In the genomic region with DNA sequence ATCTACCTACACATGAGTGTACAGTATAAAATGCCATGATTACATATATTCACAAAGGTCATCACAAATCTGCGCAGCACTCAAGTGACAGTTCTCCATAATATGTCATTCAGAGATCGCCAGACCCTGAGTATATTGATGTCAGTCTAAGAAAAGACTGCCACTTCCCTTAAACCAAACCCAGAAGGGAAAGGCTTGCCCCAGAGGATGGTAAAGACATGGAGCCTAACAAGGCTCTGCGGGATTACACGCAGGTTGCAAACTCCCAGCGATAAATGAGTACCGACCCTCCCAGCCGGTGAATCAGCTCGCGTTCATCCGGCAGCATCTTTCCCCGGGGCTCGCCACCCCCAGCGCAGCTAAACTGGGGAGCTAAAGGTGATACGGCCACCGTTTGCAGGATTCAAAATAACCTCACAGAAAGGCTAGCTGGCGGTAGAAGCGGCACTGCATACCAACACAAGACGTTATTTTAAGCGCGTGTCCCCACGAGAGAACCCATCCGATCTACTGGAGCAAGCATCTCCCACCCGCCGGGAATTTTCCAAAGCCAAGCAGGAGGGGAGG, we compare ENCODE assay signal across 8 cellular contexts.
A peak's percentile ranks its signal among the peaks of the same experiment; 100 is the strongest.
DNase-seq lines count a peak whose midpoint lies in the region; TF ChIP-seq lines count a peak whose summit lies in the region.

No MANE protein-coding gene starts in this region.

- peak; percentile 16 for DNase-seq in NCI-H1105 (lab: John Stamatoyannopoulos, UW)
- DNase-seq in NCI-H1105 treated with DMSO at 0.1 percent for 48 hours (lab: John Stamatoyannopoulos, UW), result no peak
- DNase-seq in HK-2 (ENCODE audit: unreplicated experiment), result peak; percentile 27
- DNase-seq in caudate nucleus (lab: John Stamatoyannopoulos, UW), result peak in 43 of 61 donors; percentile 18 to 73 (median 45)
- peak; percentile 54 to 62 for DNase-seq in stimulated activated CD4-positive, alpha-beta T cell treated with anti-CD3 and anti-CD28 coated beads, Interleukin-2, amount 100 ng/mL, for 24 hours
- DNase-seq in DMS114 treated with DMSO at 0.1 percent for 48 hours (lab: John Stamatoyannopoulos, UW; ENCODE audit: unreplicated experiment), result no peak

- peak overlapping the region; percentile 82 for H3K27ac ChIP-seq in caudate nucleus (ENCODE audit: low read depth, low read length)
- peak overlapping the region; percentile 79 for H3K27ac ChIP-seq in layer of hippocampus (ENCODE audit: low read depth, low read length)

- H3K4me3 ChIP-seq in WI38 (ENCODE audit: low read depth, low read length), result peak overlapping the region; percentile 74

- no peak for TF ChIP-seq CTCF in WI38 (IDR thresholded peaks at IDR 0.05; ENCODE audit: low read depth, low read length)

- H3K27me3 ChIP-seq in layer of hippocampus (ENCODE audit: control insufficient read depth, insufficient read depth, low read length), result no peaks in the 10 kb centered on the region

Comparison
In these comparisons a context has a peak if more than half of its experiments do, and no peak if none do; other contexts are left out.
1. DNase-seq: peak in NCI-H1105 (single experiment), HK-2 (single experiment), caudate nucleus (43 of 61) and stimulated activated CD4-positive, alpha-beta T cell treated with anti-CD3 and anti-CD28 coated beads, Interleukin-2, amount 100 ng/mL, for 24 hours (2 of 2); none in NCI-H1105 treated with DMSO at 0.1 percent for 48 hours (single experiment) and DMS114 treated with DMSO at 0.1 percent for 48 hours (single experiment).